1 cellular context compared by ENCODE assay signal in genomic region chr1:183739082-183739481, GRCh38.
TF ChIP-seq lines count a peak whose summit lies in the region.

No MANE protein-coding gene starts in this region.

TF ChIP-seq in HepG2, 621 proteins besides CTCF, POLR2A, EP300 and RAD21:
- no peak for TF ChIP-seq NR1H2 (CRISPR knock-in tag; IDR thresholded peaks at IDR 0.05; ENCODE audit: borderline replicate concordance, low read depth)
- no peak for TF ChIP-seq RXRB (CRISPR knock-in tag; IDR thresholded peaks at IDR 0.05; ENCODE audit: borderline replicate concordance)
- TF ChIP-seq ZNF615 (CRISPR knock-in tag; IDR thresholded peaks at IDR 0.05; ENCODE audit: borderline replicate concordance): no peak
- 0 out of 2 replicates have a peak, but pooled peaks have one; percentile 23 for TF ChIP-seq STAG1 (CRISPR knock-in tag; IDR thresholded peaks at IDR 0.05)
- no peak for TF ChIP-seq DMTF1 (CRISPR knock-in tag; IDR thresholded peaks at IDR 0.05)
- TF ChIP-seq ZBTB37 (CRISPR knock-in tag; IDR thresholded peaks at IDR 0.05): no peak
